ENCODE assay signal across 2 cellular contexts in genomic region chr15:32345978-32346595, GRCh38. TPM values are rescaled to one million over a fixed set of nuclear protein-coding genes. Genes with fewer than 3 reads are reported as not detected.
"Had no signal": no experiment of that assay in that cellular context is flagged by ENCODE, and none has a peak within 500 bp of the region (broad histone marks: within the 10 kb centered on the region; RNA-seq: fewer than 3 reads in every experiment).

No MANE protein-coding gene starts in this region.

RNA-seq across cellular contexts. Expression of gene GOLGA8K, which starts 57.0 kb away (rescaled TPM):
- total RNA-seq: epithelial cell of proximal tubule, progenitor cell of endocrine pancreas had no signal
